In the genomic region with DNA sequence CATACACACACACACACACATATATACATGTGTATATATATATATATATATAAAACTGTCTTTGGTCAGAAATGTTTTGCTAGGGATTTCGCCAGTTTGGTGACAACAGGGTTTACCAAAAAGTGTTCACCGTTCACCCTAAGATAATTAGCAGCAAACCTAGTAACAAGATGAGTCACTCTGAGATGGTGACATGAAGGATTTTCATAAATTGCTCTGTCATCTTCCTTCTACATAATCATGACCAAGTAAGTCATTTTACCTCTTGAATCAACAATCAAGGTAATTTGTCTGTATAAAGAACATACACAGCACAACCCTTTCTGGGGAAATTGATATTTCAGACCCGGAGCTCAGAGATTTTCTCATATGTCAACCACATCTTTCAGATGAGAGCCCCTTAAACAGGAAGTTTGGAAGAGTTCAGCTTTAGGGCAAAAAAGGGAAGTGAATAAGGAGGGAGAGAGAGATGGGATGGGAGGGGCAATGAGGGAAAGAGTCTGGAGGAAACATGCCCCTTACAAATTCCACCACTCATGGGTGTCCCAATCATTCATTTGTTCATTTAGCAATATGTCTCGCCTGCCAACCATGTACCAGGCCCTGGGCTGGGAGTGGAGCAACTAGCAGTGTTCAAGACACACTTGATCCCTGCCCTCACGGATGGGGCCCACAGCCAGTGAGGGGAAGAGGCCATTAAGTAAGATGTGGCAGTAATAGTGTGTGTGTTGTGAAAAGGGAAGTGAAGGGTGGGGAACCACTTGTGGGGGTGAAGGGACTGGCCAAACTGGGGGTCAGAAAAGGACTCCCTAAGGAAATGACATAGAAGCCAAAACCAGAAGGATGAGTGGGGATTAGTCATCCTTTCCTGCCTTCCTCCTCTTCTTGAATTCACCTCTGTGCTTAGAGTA, we compare ENCODE assay signal across 10 cellular contexts.
A peak's percentile ranks its signal among the peaks of the same experiment; 100 is the strongest.
DNase-seq lines count a peak whose midpoint lies in the region; ATAC-seq and TF ChIP-seq lines count a peak whose summit lies in the region.
"Had no signal": no experiment of that assay in that cellular context is flagged by ENCODE, and none has a peak within 500 bp of the region (broad histone marks: within the 10 kb centered on the region; RNA-seq: fewer than 3 reads in every experiment).

No MANE protein-coding gene starts in this region.

- CTCF ChIA-PET in PC-9 (lab: Charles Lee), result no interaction called here

- no peak overlapping the region for H2AFZ ChIP-seq in PC-9

- no peaks in the 10 kb centered on the region for H4K20me1 ChIP-seq in PC-9 (ENCODE audit: insufficient read depth)

- H3K4me2 ChIP-seq in PC-9, result peak overlapping the region; percentile 27; the same call in 1 of the 2 replicates

- BruUV-seq in PC-9 (replicated peaks; lab: Mats Ljungman, UMichigan), result no TSS peak

- H3K27me3 ChIP-seq in PC-9 (ENCODE audit: insufficient read depth, low read depth), result no peaks in the 10 kb centered on the region

- H3K4me3 ChIP-seq in PC-9, result no peak overlapping the region
- no peak overlapping the region for H3K4me3 ChIP-seq in fibroblast of mammary gland (ENCODE audit: control insufficient read depth, low read depth, low read length)

- POLR2A ChIA-PET in PC-9 (lab: Charles Lee; ENCODE audit: unreplicated experiment), result no interaction called here

- no peaks in the 10 kb centered on the region for H3K36me3 ChIP-seq in PC-9 (ENCODE audit: low read depth)

- intact Hi-C loops in PC-9 (cut with micrococcal nuclease; ENCODE audit: unreplicated experiment), result no loop called here

- H3K79me2 ChIP-seq in PC-9 (ENCODE audit: low read depth), result no peaks in the 10 kb centered on the region

- TF ChIP-seq CTCF in PC-9 (conservative IDR thresholded peaks at IDR 0.05) (no peak), fibroblast of mammary gland (conservative IDR thresholded peaks at IDR 0.05; ENCODE audit: control insufficient read depth, insufficient read depth, low read depth, low read length) (no peak)

- DNase-seq in GM03348 (ENCODE audit: low spot score), result peak; percentile 20
- peak in 1 of 2 experiments; percentile 57 for DNase-seq in PC-9
- peak; percentile 84 for DNase-seq in fibroblast of mammary gland (ENCODE audit: low read depth)
- DNase-seq in pons (ENCODE audit: low spot score), result peak; percentile 70
- DNase-seq in activated naive CD4-positive, alpha-beta T cell (lab: John Stamatoyannopoulos, UW), result no peak
- no peak for DNase-seq in NCI-H2107 (lab: John Stamatoyannopoulos, UW)
- DNase-seq in activated CD4-positive, alpha-beta T cell treated with anti-CD3 and anti-CD28 coated beads, Interleukin-2, amount 50 U/mL, for 4 hours, result no peak
- DNase-seq: activated B cell treated with CpG ODN at 0.5 μM for 24 hours; activated naive CD4-positive, alpha-beta T cell treated with anti-CD3 and anti-CD28 coated beads for 36 hours had no signal

- H3K4me1 ChIP-seq in PC-9 (replicated peaks; ENCODE audit: insufficient read depth), result peaks cover 20% of the 10 kb centered on the region

- no peaks in the 10 kb centered on the region for H3K9me2 ChIP-seq in PC-9 (ENCODE audit: insufficient read depth)

- no peak for ATAC-seq in GM19023 (IDR thresholded peaks at IDR 0.05; ENCODE audit: unreplicated experiment)

- H3F3A ChIP-seq in PC-9 (ENCODE audit: insufficient read depth, low read depth), result peaks cover 11% of the 10 kb centered on the region; the same call in 1 of the 2 replicates

- H3K27ac ChIP-seq in PC-9, result peak overlapping the region; percentile 74

- no peaks in the 10 kb centered on the region for H3K9me3 ChIP-seq in PC-9 (ENCODE audit: insufficient read depth, low read depth)

Comparison
In these comparisons a context has a peak if more than half of its experiments do, and no peak if none do; other contexts are left out.
1. DNase-seq: peak in GM03348 (single experiment), fibroblast of mammary gland (single experiment) and pons (single experiment); none in activated naive CD4-positive, alpha-beta T cell (0 of 4), NCI-H2107 (single experiment) and activated CD4-positive, alpha-beta T cell treated with anti-CD3 and anti-CD28 coated beads, Interleukin-2, amount 50 U/mL, for 4 hours (0 of 2).